In genomic region chr2:134268265-134268664, GRCh38 we compare ENCODE assay signal across 21 cellular contexts. TPM values are rescaled to one million over a fixed set of nuclear protein-coding genes. Genes with fewer than 3 reads are reported as not detected.
A peak's percentile ranks its signal among the peaks of the same experiment; 100 is the strongest.
DNase-seq lines count a peak whose midpoint lies in the region; ATAC-seq and TF ChIP-seq lines count a peak whose summit lies in the region.
"Had no signal": no experiment of that assay in that cellular context is flagged by ENCODE, and none has a peak within 500 bp of the region (broad histone marks: within the 10 kb centered on the region; RNA-seq: fewer than 3 reads in every experiment).

No MANE protein-coding gene starts in this region.

- TF ChIP-seq CTCF in activated B cell treated with CpG ODN at 0.5 μM for 24 hours (IDR thresholded peaks at IDR 0.05) (no peak), left ventricle myocardium inferior (IDR thresholded peaks at IDR 0.05; ENCODE audit: borderline replicate concordance) (peak; percentile 39), type B pancreatic cell (conservative IDR thresholded peaks at IDR 0.05) (no peak)

- CTCF ChIA-PET in activated B cell treated with CpG ODN at 0.5 μM for 24 hours (lab: Charles Lee), result interaction anchor here (1.0 to 3.1 kb wide), 3 partner anchors 14 to 381 kb away, joined by 3 to 14 read pairs (median 6); partner anchors contain the start of gene MGAT5

- H3K27me3 Mint-ChIP-seq in activated B cell treated with CpG ODN at 0.5 μM for 24 hours, result no peaks in the 10 kb centered on the region
- no peaks in the 10 kb centered on the region for H3K27me3 Mint-ChIP-seq in type B pancreatic cell
- H3K27me3 Mint-ChIP-seq: activated CD4-positive, alpha-beta T cell treated with anti-CD3 and anti-CD28 coated beads, Interleukin-2, amount 10 ng/mL, durations not matched to agents 7 days and 5 days had no signal

- peaks cover 79% of the 10 kb centered on the region for H3K4me1 ChIP-seq in left ventricle myocardium inferior
- H3K4me1 ChIP-seq: colonic mucosa had no signal

- H3K27ac ChIP-seq in left ventricle myocardium inferior (replicated peaks), result peak overlapping the region; percentile 71
- H3K27ac ChIP-seq: colonic mucosa had no signal

- ATAC-seq in activated B cell treated with CpG ODN at 0.5 μM for 24 hours (ENCODE audit: low read depth) (no peak), HG03469 (IDR thresholded peaks at IDR 0.05; ENCODE audit: unreplicated experiment) (no peak), GM18511 (IDR thresholded peaks at IDR 0.05; ENCODE audit: unreplicated experiment) (no peak)

- H3K4me3 Mint-ChIP-seq in activated B cell treated with CpG ODN at 0.5 μM for 24 hours (no peak overlapping the region), type B pancreatic cell (no peak overlapping the region)
- H3K4me3 Mint-ChIP-seq: activated CD4-positive, alpha-beta T cell treated with anti-CD3 and anti-CD28 coated beads, Interleukin-2, amount 10 ng/mL, durations not matched to agents 7 days and 5 days had no signal

- POLR2A ChIA-PET in activated B cell treated with CpG ODN at 0.5 μM for 24 hours (lab: Charles Lee), result interaction anchor here (1.2 kb wide), 1 partner anchor 12 kb away, joined by 3 read pairs; no protein-coding TSS in a partner anchor

- intact Hi-C loops in activated B cell treated with CpG ODN at 0.5 μM for 24 hours (cut with micrococcal nuclease), result no loop called here
- intact Hi-C loops in left ventricle myocardium inferior (cut with micrococcal nuclease), result no loop called here

- peaks cover 10% of the 10 kb centered on the region for H3K36me3 ChIP-seq in left ventricle myocardium inferior
- H3K36me3 ChIP-seq: colonic mucosa had no signal

- H3K4me3 ChIP-seq in left ventricle myocardium inferior, result no peak overlapping the region
- H3K4me3 ChIP-seq: colonic mucosa, smooth muscle cell had no signal

- DNase-seq in HK-2 (ENCODE audit: unreplicated experiment) (peak; percentile 61), activated B cell treated with CpG ODN at 0.5 μM for 24 hours (no peak), left ventricle myocardium inferior (peak; percentile 36), renal cortical epithelial cell (ENCODE audit: low read depth) (peak; percentile 63), type B pancreatic cell (ENCODE audit: extremely low spot score, unreplicated experiment) (no peak), DMS 273 (lab: John Stamatoyannopoulos, UW; ENCODE audit: unreplicated experiment) (no peak)
- DNase-seq: activated CD4-positive, alpha-beta T cell treated with anti-CD3 and anti-CD28 coated beads, Interleukin-2, amount 10 ng/mL, durations not matched to agents 7 days and 5 days; activated CD8-positive, alpha-beta memory T cell treated with anti-CD3 and anti-CD28 coated beads, Interleukin-2, amount 50 U/mL, for 48 hours; AML-193; colonic mucosa; COR-L47; kidney glomerular epithelial cell; MM.1S; NCI-H146; NCI-H2227 treated with DMSO at 0.1 percent for 48 hours; occipital lobe; RPMI8226; stimulated activated CD8-positive, alpha-beta memory T cell treated with anti-CD3 and anti-CD28 coated beads, Interleukin-4, amount 100 ng/mL, for 48 hours had no signal

- H3K27ac Mint-ChIP-seq in activated B cell treated with CpG ODN at 0.5 μM for 24 hours (peak overlapping the region; percentile 84), type B pancreatic cell (no peak overlapping the region)
- H3K27ac Mint-ChIP-seq: activated CD4-positive, alpha-beta T cell treated with anti-CD3 and anti-CD28 coated beads, Interleukin-2, amount 10 ng/mL, durations not matched to agents 7 days and 5 days had no signal

- no peaks in the 10 kb centered on the region for H3K27me3 ChIP-seq in left ventricle myocardium inferior (ENCODE audit: low read depth)
- H3K27me3 ChIP-seq: colonic mucosa had no signal

- peaks cover 90% of the 10 kb centered on the region for H3K4me1 Mint-ChIP-seq in activated B cell treated with CpG ODN at 0.5 μM for 24 hours
- peaks cover 10% of the 10 kb centered on the region for H3K4me1 Mint-ChIP-seq in type B pancreatic cell (ENCODE audit: unreplicated experiment)

- H3K9me3 Mint-ChIP-seq in activated B cell treated with CpG ODN at 0.5 μM for 24 hours, result peaks cover 2% of the 10 kb centered on the region
- H3K9me3 Mint-ChIP-seq in type B pancreatic cell, result no peaks in the 10 kb centered on the region
- H3K9me3 Mint-ChIP-seq: activated CD4-positive, alpha-beta T cell treated with anti-CD3 and anti-CD28 coated beads, Interleukin-2, amount 10 ng/mL, durations not matched to agents 7 days and 5 days had no signal

- H3K9me3 ChIP-seq in left ventricle myocardium inferior (replicated peaks), result no peaks in the 10 kb centered on the region
- H3K9me3 ChIP-seq: colonic mucosa had no signal

- H3K36me3 Mint-ChIP-seq in activated B cell treated with CpG ODN at 0.5 μM for 24 hours (ENCODE audit: low read depth) (peaks cover 46% of the 10 kb centered on the region), type B pancreatic cell (peaks cover 3% of the 10 kb centered on the region)

RNA-seq across cellular contexts. Expression of gene MGAT5, which starts 14.4 kb away (rescaled TPM):
- total RNA-seq in activated B cell treated with CpG ODN at 0.5 μM for 24 hours, result 66.7 and 69.0 TPM in 2 replicates
- total RNA-seq in left ventricle myocardium inferior, result 98.7 TPM
- 39.1 and 43.6 TPM in 2 replicates for total RNA-seq in renal cortical epithelial cell
- total RNA-seq in type B pancreatic cell (ENCODE audit: low replicate concordance), result 33.3 and 37.2 TPM in 2 replicates

Comparison
In these comparisons a context has a peak if more than half of its experiments do, and no peak if none do; other contexts are left out.
1. DNase-seq: peak in HK-2 (single experiment), left ventricle myocardium inferior (single experiment) and renal cortical epithelial cell (single experiment); none in activated B cell treated with CpG ODN at 0.5 μM for 24 hours (single experiment), type B pancreatic cell (single experiment) and DMS 273 (single experiment).